ENCODE assay signal across 13 cellular contexts in genomic region chr1:19309123-19309813, GRCh38. TPM values are rescaled to one million over a fixed set of nuclear protein-coding genes. Genes with fewer than 3 reads are reported as not detected.
DNase-seq lines count a peak whose midpoint lies in the region; ATAC-seq and TF ChIP-seq lines count a peak whose summit lies in the region.
"Had no signal": no experiment of that assay in that cellular context is flagged by ENCODE, and none has a peak within 500 bp of the region (broad histone marks: within the 10 kb centered on the region; RNA-seq: fewer than 3 reads in every experiment).

No MANE protein-coding gene starts in this region.

- H3K27ac ChIP-seq in CD4-positive, CD25-positive, alpha-beta regulatory T cell (ENCODE audit: insufficient read depth, low read length, poor library complexity, severe bottlenecking), result no peak overlapping the region
- H3K27ac ChIP-seq in IMR-90 (ENCODE audit: insufficient read depth, low read length) (no peak overlapping the region; the same call in 1 of the 2 replicates), mesendoderm (ENCODE audit: low read depth, low read length) (no peak overlapping the region)
- H3K27ac ChIP-seq: lower lobe of right lung had no signal

- H3K4me3 ChIP-seq in CD4-positive, CD25-positive, alpha-beta regulatory T cell (ENCODE audit: low read depth, low read length), result no peak overlapping the region
- H3K4me3 ChIP-seq in IMR-90 (ENCODE audit: insufficient read depth, low read depth, low read length), result no peak overlapping the region
- H3K4me3 ChIP-seq in cardiac fibroblast (replicated peaks in 1 of 2; ENCODE audit: low read depth in 2 of 2, low read length in 2 of 2), result no peak overlapping the region
- H3K4me3 ChIP-seq in mesendoderm (ENCODE audit: low read length), result no peak overlapping the region
- H3K4me3 ChIP-seq: lower lobe of right lung had no signal

- H3K14ac ChIP-seq in IMR-90 (replicated peaks; ENCODE audit: low read depth, low read length), result no peak overlapping the region

- H2BK20ac ChIP-seq in IMR-90 (ENCODE audit: low read depth, low read length), result no peak overlapping the region

- no peak overlapping the region for H2AFZ ChIP-seq in IMR-90 (replicated peaks; ENCODE audit: low read length, poor library complexity)

- no peak overlapping the region for H2AK5ac ChIP-seq in IMR-90 (ENCODE audit: low read depth, low read length)
- no peak overlapping the region for H2AK5ac ChIP-seq in mesendoderm (ENCODE audit: low read length)

- peaks cover 21% of the 10 kb centered on the region for H4K20me1 ChIP-seq in IMR-90 (ENCODE audit: insufficient read depth, low read length)

- dilution Hi-C loops in IMR-90 (cut with HindIII; ENCODE audit: low sequenced_read_pairs, unreplicated experiment), result no loop called here

- TF ChIP-seq RAD21 in IMR-90 (IDR thresholded peaks at IDR 0.05; ENCODE audit: low read length), result 0 out of 2 replicates have a peak, but pooled peaks have one; percentile 8

- H2BK120ac ChIP-seq in IMR-90 (ENCODE audit: low read depth, low read length) (no peak overlapping the region), mesendoderm (ENCODE audit: low read depth, low read length) (no peak overlapping the region)

- peaks cover 30% of the 10 kb centered on the region for H3K36me3 ChIP-seq in CD4-positive, CD25-positive, alpha-beta regulatory T cell (ENCODE audit: control insufficient read depth, insufficient read depth, low read length)
- H3K36me3 ChIP-seq in IMR-90 (ENCODE audit: control insufficient read depth, insufficient read depth, low read length) (peaks cover 35% of the 10 kb centered on the region), mesendoderm (ENCODE audit: control insufficient read depth, insufficient read depth, low read length) (no peaks in the 10 kb centered on the region)

- peaks cover 21% of the 10 kb centered on the region for H3K9me1 ChIP-seq in IMR-90 (ENCODE audit: insufficient read depth, low read length)

- H3K4me1 Mint-ChIP-seq in CD4-positive, CD25-positive, alpha-beta regulatory T cell, result peaks cover 0 to 44% (median 26%) of the 10 kb centered on the region in 4 donors
- H3K4me1 Mint-ChIP-seq in effector memory CD8-positive, alpha-beta T cell (ENCODE audit: low read depth in 2 of 2), result peaks cover 18 to 30% of the 10 kb centered on the region in 2 donors

- H3K23ac ChIP-seq in IMR-90 (ENCODE audit: low read depth, low read length) (0 out of 2 replicates have a peak overlapping the region, but pooled peaks have one; percentile 2), mesendoderm (ENCODE audit: low read length) (no peak overlapping the region)

- H3K56ac ChIP-seq in IMR-90 (ENCODE audit: extremely low read depth, insufficient read depth, low read length) (no peak overlapping the region), mesendoderm (ENCODE audit: low read length) (no peak overlapping the region)

- H3K18ac ChIP-seq in IMR-90 (ENCODE audit: low read depth, low read length) (no peak overlapping the region), mesendoderm (ENCODE audit: low read length) (no peak overlapping the region)

- no peak overlapping the region for H2AK9ac ChIP-seq in IMR-90 (replicated peaks; ENCODE audit: low read depth, low read length, poor library complexity)

- TF ChIP-seq CTCF in IMR-90 (conservative IDR thresholded peaks at IDR 0.05; ENCODE audit: low read depth, low read length) (no peak), cardiac fibroblast (IDR thresholded peaks at IDR 0.05; ENCODE audit: low read depth, low read length) (no peak)

- no peak overlapping the region for H4K91ac ChIP-seq in IMR-90 (ENCODE audit: insufficient read depth, low read depth, low read length)

- WGBS in IMR-90 (ENCODE audit: extremely low coverage in 2 of 2, insufficient read length in 1 of 2), 2 experiments, result 100% methylated on average over 1 of the region's 6 CpGs; no CpG with 5 or more reads in 1 of the 2 experiments
- no CpG with 5 or more reads among the region's 6 CpGs for WGBS in mesendoderm (ENCODE audit: extremely low coverage, insufficient coverage, low lambda C conversion rate)

- H4K8ac ChIP-seq in IMR-90 (ENCODE audit: low read depth in 2 of 2, low read length in 2 of 2) (no peak overlapping the region), mesendoderm (ENCODE audit: low read depth, low read length) (no peak overlapping the region)

- H4K5ac ChIP-seq in IMR-90 (ENCODE audit: low read depth, low read length) (no peak overlapping the region), mesendoderm (ENCODE audit: low read length) (no peak overlapping the region)

- no peak for DNase-seq in CD4-positive, CD25-positive, alpha-beta regulatory T cell
- DNase-seq in IMR-90 (peak; percentile 93), cardiac fibroblast (ENCODE audit: low read depth in 2 of 2) (peak; percentile 45 to 83), mesendoderm (peak; percentile 15), GDM1 (lab: John Stamatoyannopoulos, UW) (no peak)
- no peak for DNase-seq in effector memory CD8-positive, alpha-beta T cell
- DNase-seq: DND-41, foreskin melanocyte, lower lobe of right lung, NCI-H2081, retina had no signal

- H3K4me3 Mint-ChIP-seq in CD4-positive, CD25-positive, alpha-beta regulatory T cell, result peak overlapping the region; percentile 5 to 86 (median 48)
- H3K4me3 Mint-ChIP-seq in effector memory CD8-positive, alpha-beta T cell, result no peak overlapping the region

- H3K9ac ChIP-seq in IMR-90 (ENCODE audit: low read depth, low read length) (no peak overlapping the region), mesendoderm (ENCODE audit: low read length) (no peak overlapping the region)

- intact Hi-C loops in IMR-90 (cut with micrococcal nuclease), result no loop called here

- BruUV-seq in IMR-90 (replicated peaks; lab: Mats Ljungman, UMichigan), result no TSS peak

- no peak overlapping the region for H2BK5ac ChIP-seq in IMR-90 (ENCODE audit: low read depth, low read length, poor library complexity, severe bottlenecking)
- no peak overlapping the region for H2BK5ac ChIP-seq in mesendoderm (ENCODE audit: low read length)

- CTCF ChIA-PET in IMR-90 (lab: Yijun Ruan, JAX), result no interaction called here

- in situ Hi-C loops in IMR-90 (cut with MboI; ENCODE audit: low sequenced_read_pairs), result no loop called here

- ATAC-seq in CD4-positive, CD25-positive, alpha-beta regulatory T cell (ENCODE audit: low read depth in 2 of 2), result no peak
- ATAC-seq in IMR-90 (ENCODE audit: low read depth) (peak; percentile 14), GM21360 (IDR thresholded peaks at IDR 0.05; ENCODE audit: unreplicated experiment) (no peak), HG02610 (IDR thresholded peaks at IDR 0.05; ENCODE audit: unreplicated experiment) (no peak)
- no peak for ATAC-seq in effector memory CD8-positive, alpha-beta T cell (replicated peaks)
- ATAC-seq: lower lobe of right lung had no signal

- no peaks in the 10 kb centered on the region for H3K27me3 ChIP-seq in CD4-positive, CD25-positive, alpha-beta regulatory T cell (ENCODE audit: control insufficient read depth, insufficient read depth, low read length)
- H3K27me3 ChIP-seq in IMR-90 (ENCODE audit: control insufficient read depth, insufficient read depth, low read length) (no peaks in the 10 kb centered on the region), mesendoderm (ENCODE audit: insufficient read depth, low read length, poor library complexity) (no peaks in the 10 kb centered on the region)

- no peaks in the 10 kb centered on the region for H3K79me2 ChIP-seq in mesendoderm (ENCODE audit: control insufficient read depth, insufficient read depth, low read length)

- POLR2A ChIA-PET in IMR-90 (lab: Charles Lee; ENCODE audit: unreplicated experiment), result interaction anchor here (0.5 to 0.6 kb wide), 2 partner anchors 34 to 39 kb away, joined by 3 to 5 read pairs; no protein-coding TSS in a partner anchor

- no peak for TF ChIP-seq POLR2A in IMR-90 (IDR thresholded peaks at IDR 0.05; ENCODE audit: low read depth, low read length)

- H3K9me3 ChIP-seq in CD4-positive, CD25-positive, alpha-beta regulatory T cell (ENCODE audit: control insufficient read depth in 2 of 2, low read length in 2 of 2), result no peaks in the 10 kb centered on the region
- H3K9me3 ChIP-seq in IMR-90 (ENCODE audit: control insufficient read depth, insufficient read depth, low read length), result no peaks in the 10 kb centered on the region
- H3K9me3 ChIP-seq: lower lobe of right lung had no signal

- peak overlapping the region; percentile 33; the same call in 1 of the 2 replicates for H3K4me2 ChIP-seq in IMR-90 (ENCODE audit: low read depth, low read length)
- H3K4me2 ChIP-seq in mesendoderm (ENCODE audit: low read length), result no peak overlapping the region

- H3K79me1 ChIP-seq in IMR-90 (ENCODE audit: low read depth in 1 of 2, low read length in 2 of 2) (peaks cover 18 to 53% of the 10 kb centered on the region in 2 experiments), mesendoderm (ENCODE audit: low read length) (peaks cover 14% of the 10 kb centered on the region)

- H3K4ac ChIP-seq in IMR-90 (ENCODE audit: low read depth, low read length) (no peak overlapping the region), mesendoderm (ENCODE audit: low read depth, low read length) (no peak overlapping the region)

- H3K27ac Mint-ChIP-seq in CD4-positive, CD25-positive, alpha-beta regulatory T cell, result no peak overlapping the region
- H3K27ac Mint-ChIP-seq in effector memory CD8-positive, alpha-beta T cell, result no peak overlapping the region

- H3K36me3 Mint-ChIP-seq in CD4-positive, CD25-positive, alpha-beta regulatory T cell, result peaks cover 29% of the 10 kb centered on the region
- H3K36me3 Mint-ChIP-seq in effector memory CD8-positive, alpha-beta T cell (ENCODE audit: insufficient read depth), result peaks cover 37% of the 10 kb centered on the region

- H3K27me3 Mint-ChIP-seq in CD4-positive, CD25-positive, alpha-beta regulatory T cell, result no peaks in the 10 kb centered on the region
- H3K27me3 Mint-ChIP-seq in effector memory CD8-positive, alpha-beta T cell, result no peaks in the 10 kb centered on the region

- peaks cover 26% of the 10 kb centered on the region for H3K4me1 ChIP-seq in CD4-positive, CD25-positive, alpha-beta regulatory T cell (ENCODE audit: control insufficient read depth, insufficient read depth, low read length, poor library complexity, severe bottlenecking)
- peaks cover 18% of the 10 kb centered on the region for H3K4me1 ChIP-seq in IMR-90 (ENCODE audit: control insufficient read depth, insufficient read depth, low read length)
- H3K4me1 ChIP-seq in mesendoderm (ENCODE audit: control insufficient read depth, low read depth, low read length), result peaks cover 5% of the 10 kb centered on the region

- no peak overlapping the region for H2BK15ac ChIP-seq in IMR-90 (ENCODE audit: low read depth, low read length)
- H2BK15ac ChIP-seq in mesendoderm (replicated peaks; ENCODE audit: low read depth), result no peak overlapping the region

- H3K9me3 Mint-ChIP-seq in CD4-positive, CD25-positive, alpha-beta regulatory T cell, result no peaks in the 10 kb centered on the region
- no peaks in the 10 kb centered on the region for H3K9me3 Mint-ChIP-seq in effector memory CD8-positive, alpha-beta T cell

RNA-seq across cellular contexts. Expression of gene AKR7A2, which starts 2.7 kb away (rescaled TPM):
- total RNA-seq in CD4-positive, CD25-positive, alpha-beta regulatory T cell, result 20.5 TPM
- 100 to 1,000 TPM; 107 to 133 (median 115) TPM for polyA plus RNA-seq in CD4-positive, CD25-positive, alpha-beta regulatory T cell
- 50.5 and 60.2 TPM in 2 replicates for total RNA-seq in IMR-90 (2012; rRNA removed)
- 55.8 and 70.8 TPM in 2 replicates for polyA plus RNA-seq in IMR-90 (2012; rRNA removed)
- 67.7 and 109 TPM in 2 replicates for polyA plus RNA-seq in IMR-90 (2012; cell fraction: cytosol; rRNA removed)
- 26.6 and 48.2 TPM in 2 replicates for polyA plus RNA-seq in IMR-90 (2012; cell fraction: nucleus; rRNA removed; ENCODE audit: low replicate concordance)
- polyA plus RNA-seq in mesendoderm (2013, experiment 1 of 2), result 22.1 TPM
- 22.1 TPM for polyA plus RNA-seq in mesendoderm (2013, experiment 2 of 2)

RNA-seq across cellular contexts. Expression of gene SLC66A1, which starts 2.9 kb away (rescaled TPM):
- total RNA-seq in CD4-positive, CD25-positive, alpha-beta regulatory T cell, result 3.2 TPM
- polyA plus RNA-seq in CD4-positive, CD25-positive, alpha-beta regulatory T cell, result 1 to 10 TPM; 3.7 to 8.7 (median 5.8) TPM
- 6.8 and 7.5 TPM in 2 replicates for total RNA-seq in IMR-90 (2012; rRNA removed)
- 18.9 and 22.3 TPM in 2 replicates for polyA plus RNA-seq in IMR-90 (2012; rRNA removed)
- polyA plus RNA-seq in IMR-90 (2012; cell fraction: cytosol; rRNA removed), result 14.6 and 25.7 TPM in 2 replicates
- 15.3 and 31.2 TPM in 2 replicates for polyA plus RNA-seq in IMR-90 (2012; cell fraction: nucleus; rRNA removed; ENCODE audit: low replicate concordance)
- polyA plus RNA-seq in mesendoderm (2013, experiment 1 of 2), result 8.8 TPM
- 8.8 TPM for polyA plus RNA-seq in mesendoderm (2013, experiment 2 of 2)

RNA-seq across cellular contexts. Expression of gene AKR7A3, which starts 20.7 kb away (rescaled TPM):
- total RNA-seq in CD4-positive, CD25-positive, alpha-beta regulatory T cell, result 0.99 TPM
- under 1 TPM in 1 of 4 donors, not detected in 3; 0.25 TPM for polyA plus RNA-seq in CD4-positive, CD25-positive, alpha-beta regulatory T cell
- total RNA-seq in IMR-90 (2012; rRNA removed), result under 0.01 and 0.18 TPM in 2 replicates
- polyA plus RNA-seq in IMR-90 (2012; rRNA removed), result 0.62 and 0.66 TPM in 2 replicates
- polyA plus RNA-seq in IMR-90 (2012; cell fraction: cytosol; rRNA removed), result 0.11 and 0.36 TPM in 2 replicates
- 5.2 and 12.1 TPM in 2 replicates for polyA plus RNA-seq in IMR-90 (2012; cell fraction: nucleus; rRNA removed; ENCODE audit: low replicate concordance)
- 0.34 TPM for polyA plus RNA-seq in mesendoderm (2013, experiment 1 of 2)
- 0.24 TPM for polyA plus RNA-seq in mesendoderm (2013, experiment 2 of 2)

RNA-seq across cellular contexts. Expression of gene MRTO4, which starts 57.7 kb away (rescaled TPM):
- 9.9 TPM for total RNA-seq in CD4-positive, CD25-positive, alpha-beta regulatory T cell
- polyA plus RNA-seq in CD4-positive, CD25-positive, alpha-beta regulatory T cell, result 10 to 100 TPM; 20.1 to 22.4 (median 20.9) TPM
- 58.0 and 58.1 TPM in 2 replicates for total RNA-seq in IMR-90 (2012; rRNA removed)
- polyA plus RNA-seq in IMR-90 (2012; rRNA removed), result 48.0 and 48.7 TPM in 2 replicates
- polyA plus RNA-seq in IMR-90 (2012; cell fraction: cytosol; rRNA removed), result 26.7 and 39.2 TPM in 2 replicates
- polyA plus RNA-seq in IMR-90 (2012; cell fraction: nucleus; rRNA removed; ENCODE audit: low replicate concordance), result 25.3 and 25.6 TPM in 2 replicates
- 77.1 TPM for polyA plus RNA-seq in mesendoderm (2013, experiment 1 of 2)
- 77.5 TPM for polyA plus RNA-seq in mesendoderm (2013, experiment 2 of 2)

RNA-seq across cellular contexts. Expression of gene EMC1, which starts 57.9 kb away (rescaled TPM):
- 28.4 TPM for total RNA-seq in CD4-positive, CD25-positive, alpha-beta regulatory T cell
- 10 to 100 TPM; 17.3 to 23.5 (median 19.0) TPM for polyA plus RNA-seq in CD4-positive, CD25-positive, alpha-beta regulatory T cell
- total RNA-seq in IMR-90 (2012; rRNA removed), result 55.3 and 65.4 TPM in 2 replicates
- 114 and 128 TPM in 2 replicates for polyA plus RNA-seq in IMR-90 (2012; rRNA removed)
- polyA plus RNA-seq in IMR-90 (2012; cell fraction: cytosol; rRNA removed), result 51.9 and 111 TPM in 2 replicates
- polyA plus RNA-seq in IMR-90 (2012; cell fraction: nucleus; rRNA removed; ENCODE audit: low replicate concordance), result 73.9 and 136 TPM in 2 replicates
- polyA plus RNA-seq in mesendoderm (2013, experiment 1 of 2), result 42.0 TPM
- 43.7 TPM for polyA plus RNA-seq in mesendoderm (2013, experiment 2 of 2)

Comparison
In these comparisons a context has a peak if more than half of its experiments do, and no peak if none do; other contexts are left out.
1. DNase-seq: peak in IMR-90 (single experiment), cardiac fibroblast (2 of 2) and mesendoderm (single experiment); none in CD4-positive, CD25-positive, alpha-beta regulatory T cell (0 of 3), GDM1 (single experiment) and effector memory CD8-positive, alpha-beta T cell (0 of 3).
2. H3K4me3 Mint-ChIP-seq: peak in CD4-positive, CD25-positive, alpha-beta regulatory T cell (4 of 4); none in effector memory CD8-positive, alpha-beta T cell (0 of 2).